ENCODE assay signal across 27 cellular contexts in the genomic region with DNA sequence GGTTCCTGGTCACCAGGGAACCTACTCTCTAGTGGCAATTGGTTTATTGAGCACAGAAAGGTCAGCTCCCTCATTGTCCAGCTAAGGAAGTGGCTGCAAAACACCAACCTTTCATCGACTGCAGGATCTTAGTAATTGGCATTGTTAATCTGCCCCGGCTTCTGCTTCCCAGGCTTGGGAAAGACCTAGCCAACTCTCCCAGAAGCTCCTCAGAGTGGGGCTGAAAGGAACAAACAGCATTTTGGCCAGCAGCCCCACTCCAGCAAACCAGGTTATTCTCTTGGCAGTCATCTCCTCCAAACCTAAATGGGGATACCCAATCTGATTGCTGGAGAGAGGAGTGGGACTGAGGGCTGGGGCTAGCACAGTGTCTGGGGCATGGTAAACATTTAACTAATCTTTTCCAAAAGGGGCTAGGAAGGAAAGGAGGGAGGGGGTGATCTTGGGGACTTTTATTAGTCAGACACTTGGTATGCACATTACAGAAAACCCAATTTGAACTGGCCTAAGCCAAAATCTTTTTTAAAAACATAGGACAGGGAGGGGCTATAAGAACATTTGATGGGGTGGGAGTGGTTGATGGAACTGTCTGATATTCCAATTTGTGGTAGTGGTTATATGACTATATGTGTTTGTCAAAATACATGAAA.
A peak's percentile ranks its signal among the peaks of the same experiment; 100 is the strongest.
DNase-seq lines count a peak whose midpoint lies in the region; ATAC-seq and TF ChIP-seq lines count a peak whose summit lies in the region.
"Had no signal": no experiment of that assay in that cellular context is flagged by ENCODE, and none has a peak within 500 bp of the region (broad histone marks: within the 10 kb centered on the region; RNA-seq: fewer than 3 reads in every experiment).

No MANE protein-coding gene starts in this region.

- no peaks in the 10 kb centered on the region for H4K20me1 ChIP-seq in GM23248 (ENCODE audit: insufficient read depth)

- no peak overlapping the region for H3K9ac ChIP-seq in GM23248
- no peak overlapping the region for H3K9ac ChIP-seq in adipocyte (ENCODE audit: low read length)
- no peak overlapping the region for H3K9ac ChIP-seq in colonic mucosa (ENCODE audit: low read depth in 2 of 2, low read length in 2 of 2)

- TF ChIP-seq CTCF in gastrocnemius medialis (IDR thresholded peaks at IDR 0.05 in 4 of 5, conservative IDR thresholded peaks at IDR 0.05 in 1 of 5) = no peak
- no peak for TF ChIP-seq CTCF in colonic mucosa (IDR thresholded peaks at IDR 0.05)

- no peak for TF ChIP-seq POLR2A in gastrocnemius medialis (IDR thresholded peaks at IDR 0.05)

- H3K27ac ChIP-seq in GM23248 (no peak overlapping the region), gastrocnemius medialis (peak overlapping the region in 3 of 4 donors; percentile 4 to 75 (median 36)), colonic mucosa (no peak overlapping the region)
- H3K27ac ChIP-seq: adrenal gland, C4-2B, psoas muscle had no signal

- DNase-seq in GM23248 (peak; percentile 21), adipocyte (ENCODE audit: low read depth) (peak; percentile 26), glomerular endothelial cell (ENCODE audit: extremely low read depth, low read depth, low spot score) (peak; percentile 36), gastrocnemius medialis (no peak), NCI-H82 treated with DMSO at 0.1 percent for 48 hours (lab: John Stamatoyannopoulos, UW; ENCODE audit: unreplicated experiment) (no peak), colonic mucosa (no peak)
- DNase-seq: activated CD4-positive, alpha-beta T cell treated with anti-CD3 and anti-CD28 coated beads for 36 hours; activated CD8-positive, alpha-beta T cell treated with anti-CD3 and anti-CD28 coated beads for 36 hours; activated naive CD4-positive, alpha-beta T cell treated with anti-CD3 and anti-CD28 coated beads for 36 hours; adrenal gland; COR-L47; DMS53; glutamatergic neuron; H9; NCI-H1048; NCI-H1694 treated with DMSO at 0.1 percent for 48 hours; NCI-H2171; NCI-H510A; NK-92 treated with Interleukin-12 subunit alpha and Interleukin-12 subunit beta, amount 100 ng/mL, for 24 hours; occipital lobe; psoas muscle; SHP77 had no signal

- H3K79me2 ChIP-seq in GM23248 (ENCODE audit: insufficient read depth) = no peaks in the 10 kb centered on the region

- H3K4me1 ChIP-seq in GM23248 (ENCODE audit: insufficient read depth) (peaks cover 23% of the 10 kb centered on the region), adipocyte (ENCODE audit: control insufficient read depth, insufficient read depth, low read length) (peaks cover 22% of the 10 kb centered on the region), gastrocnemius medialis (peaks cover 57 to 63% of the 10 kb centered on the region in 2 donors), colonic mucosa (no peaks in the 10 kb centered on the region)
- H3K4me1 ChIP-seq: adrenal gland had no signal

- ATAC-seq in gastrocnemius medialis (no peak), HG02642 (IDR thresholded peaks at IDR 0.05; ENCODE audit: poor library complexity, unreplicated experiment) (no peak), HG03469 (IDR thresholded peaks at IDR 0.05; ENCODE audit: unreplicated experiment) (no peak)
- ATAC-seq: activated CD4-positive, alpha-beta T cell treated with anti-CD3 and anti-CD28 coated beads for 36 hours; activated CD8-positive, alpha-beta T cell treated with anti-CD3 and anti-CD28 coated beads for 36 hours; naive thymus-derived CD8-positive, alpha-beta T cell; psoas muscle; stimulated activated memory B cell treated with anti-CD40 and anti-IgM and Interleukin-4, amounts not matched to agents 10 μg/mL and 1 μg/mL and 100 μg/mL, for 72 hours had no signal

- 16 to 18% methylated on average over 2 of the region's 2 CpGs for WGBS in GM23248 (ENCODE audit: low coverage in 1 of 2, low lambda C conversion rate in 2 of 2, missing lambda C conversion rate in 2 of 2), 2 experiments

- in situ Hi-C loops in GM23248 (cut with MboI) = no loop called here
- in situ Hi-C loops in gastrocnemius medialis (cut with MboI; ENCODE audit: low sequenced_read_pairs in 4 of 4) = no loop called here

- H3K9me2 ChIP-seq in GM23248 (ENCODE audit: insufficient read depth) = no peaks in the 10 kb centered on the region

- no peak overlapping the region for H3K4me3 ChIP-seq in GM23248
- no peak overlapping the region for H3K4me3 ChIP-seq in adipocyte (ENCODE audit: low read length)
- no peak overlapping the region for H3K4me3 ChIP-seq in gastrocnemius medialis
- no peak overlapping the region for H3K4me3 ChIP-seq in colonic mucosa
- H3K4me3 ChIP-seq: adrenal gland, psoas muscle had no signal

- intact Hi-C loops in gastrocnemius medialis (cut with DNase I; ENCODE audit: low total_unique reads) = loop anchor here (5.0 kb wide), 1 partner anchor 295 kb away; a partner anchor contains a TSS
- intact Hi-C loops in colonic mucosa (cut with DNase I) = no loop called here

- no peak overlapping the region for H3K4me2 ChIP-seq in GM23248 (ENCODE audit: unreplicated experiment)

- H3K27me3 ChIP-seq in GM23248 (replicated peaks; ENCODE audit: insufficient read depth) (no peaks in the 10 kb centered on the region), adipocyte (replicated peaks; ENCODE audit: control insufficient read depth, insufficient read depth, low read length) (no peaks in the 10 kb centered on the region), gastrocnemius medialis (no peaks in the 10 kb centered on the region), colonic mucosa (no peaks in the 10 kb centered on the region)
- H3K27me3 ChIP-seq: adrenal gland had no signal

- no peaks in the 10 kb centered on the region for H3K9me3 ChIP-seq in GM23248 (ENCODE audit: low read depth)
- H3K9me3 ChIP-seq in adipocyte (ENCODE audit: control insufficient read depth, low read length) = peaks cover 4% of the 10 kb centered on the region
- no peaks in the 10 kb centered on the region for H3K9me3 ChIP-seq in gastrocnemius medialis
- H3K9me3 ChIP-seq in colonic mucosa = no peaks in the 10 kb centered on the region
- H3K9me3 ChIP-seq: adrenal gland, psoas muscle had no signal

- 0 out of 2 replicates have a peak, but pooled peaks cover 16% of the 10 kb centered on the region for H3F3A ChIP-seq in GM23248 (ENCODE audit: insufficient read depth)

- H2AFZ ChIP-seq in GM23248 = no peak overlapping the region

- H3K36me3 ChIP-seq in GM23248 (ENCODE audit: low read depth) (no peaks in the 10 kb centered on the region), adipocyte (ENCODE audit: control insufficient read depth, insufficient read depth, low read length, severe bottlenecking) (no peaks in the 10 kb centered on the region), gastrocnemius medialis (no peaks in the 10 kb centered on the region), colonic mucosa (no peaks in the 10 kb centered on the region)
- H3K36me3 ChIP-seq: adrenal gland had no signal

Comparison
In these comparisons a context has a peak if more than half of its experiments do, and no peak if none do; other contexts are left out.
1. DNase-seq: peak in GM23248 (single experiment), adipocyte (single experiment) and glomerular endothelial cell (single experiment); none in gastrocnemius medialis (0 of 2), NCI-H82 treated with DMSO at 0.1 percent for 48 hours (single experiment) and colonic mucosa (single experiment).
2. H3K27ac ChIP-seq: peak in gastrocnemius medialis (3 of 4); none in GM23248 (single experiment) and colonic mucosa (single experiment).